In the genomic region with DNA sequence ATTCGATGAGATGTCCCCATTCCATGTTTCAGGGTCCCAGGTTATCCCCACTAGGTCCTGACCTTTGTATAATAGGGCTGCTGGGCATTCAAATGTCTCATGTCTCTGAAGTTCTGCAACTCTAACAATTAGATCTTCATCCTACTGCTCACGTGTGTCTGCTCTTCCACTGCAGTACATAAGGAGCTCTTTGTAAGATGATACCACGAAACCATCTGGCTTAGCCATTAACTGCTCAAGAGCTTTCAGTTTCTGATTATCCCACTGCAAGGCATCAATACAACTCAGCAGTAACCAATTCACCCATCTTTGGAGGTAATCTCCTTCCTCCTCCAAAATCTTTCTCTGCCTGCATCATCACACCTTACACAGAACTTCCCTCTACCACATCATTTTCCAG, we compare ENCODE assay signal across 12 cellular contexts. TPM values are rescaled to one million over a fixed set of nuclear protein-coding genes. Genes with fewer than 3 reads are reported as not detected.
A peak's percentile ranks its signal among the peaks of the same experiment; 100 is the strongest.
DNase-seq lines count a peak whose midpoint lies in the region; ATAC-seq and TF ChIP-seq lines count a peak whose summit lies in the region.
"Had no signal": no experiment of that assay in that cellular context is flagged by ENCODE, and none has a peak within 500 bp of the region (broad histone marks: within the 10 kb centered on the region; RNA-seq: fewer than 3 reads in every experiment).

No MANE protein-coding gene starts in this region.

- no peak overlapping the region for H3K23ac ChIP-seq in trophoblast cell (ENCODE audit: low read length)

- no peak overlapping the region for H4K91ac ChIP-seq in trophoblast cell (ENCODE audit: low read depth, low read length)

- H3K4me1 ChIP-seq in body of pancreas (no peaks in the 10 kb centered on the region), trophoblast cell (ENCODE audit: control insufficient read depth in 1 of 2, insufficient read depth in 2 of 2, low read length in 2 of 2) (no peaks in the 10 kb centered on the region)

- intact Hi-C loops in body of pancreas (cut with DNase I): no loop called here

- no peak overlapping the region for H3K4ac ChIP-seq in trophoblast cell (ENCODE audit: low read depth, low read length)

- H2BK120ac ChIP-seq in trophoblast cell (ENCODE audit: insufficient read depth, low read length, poor library complexity): no peak overlapping the region

- H3K9ac ChIP-seq in trophoblast cell (ENCODE audit: low read length): no peak overlapping the region

- TF ChIP-seq POLR2A in body of pancreas (IDR thresholded peaks at IDR 0.05): no peak

- H4K12ac ChIP-seq in trophoblast cell (ENCODE audit: low read depth, low read length): no peak overlapping the region

- no peak for TF ChIP-seq CTCF in body of pancreas (IDR thresholded peaks at IDR 0.05)

- no peak overlapping the region for H3K4me3 Mint-ChIP-seq in activated CD4-positive, alpha-beta T cell treated with anti-CD3 and anti-CD28 coated beads, Interleukin-2, amount 10 ng/mL, durations not matched to agents 7 days and 5 days
- H3K4me3 Mint-ChIP-seq: activated naive CD8-positive, alpha-beta T cell had no signal

- H2AK5ac ChIP-seq in trophoblast cell (ENCODE audit: low read length): no peak overlapping the region

- H2BK12ac ChIP-seq in trophoblast cell (ENCODE audit: low read length): no peak overlapping the region

- H3K36me3 Mint-ChIP-seq in activated CD4-positive, alpha-beta T cell treated with anti-CD3 and anti-CD28 coated beads, Interleukin-2, amount 10 ng/mL, durations not matched to agents 7 days and 5 days (ENCODE audit: low read depth): no peaks in the 10 kb centered on the region
- H3K36me3 Mint-ChIP-seq: activated naive CD8-positive, alpha-beta T cell had no signal

- peaks cover 13% of the 10 kb centered on the region for H3K27me3 Mint-ChIP-seq in activated CD4-positive, alpha-beta T cell treated with anti-CD3 and anti-CD28 coated beads, Interleukin-2, amount 10 ng/mL, durations not matched to agents 7 days and 5 days
- H3K27me3 Mint-ChIP-seq: activated naive CD8-positive, alpha-beta T cell had no signal

- no peak overlapping the region for H3K4me2 ChIP-seq in trophoblast cell (ENCODE audit: low read length)

- H3K4me1 Mint-ChIP-seq in activated CD4-positive, alpha-beta T cell treated with anti-CD3 and anti-CD28 coated beads, Interleukin-2, amount 10 ng/mL, durations not matched to agents 7 days and 5 days: peaks cover 6% of the 10 kb centered on the region

- no peak overlapping the region for H3K18ac ChIP-seq in trophoblast cell (ENCODE audit: low read length)

- CTCF ChIA-PET in activated CD4-positive, alpha-beta T cell treated with anti-CD3 and anti-CD28 coated beads, Interleukin-2, amount 10 ng/mL, durations not matched to agents 7 days and 5 days (lab: Charles Lee): interaction anchor here (0.6 to 1.3 kb wide), 3 partner anchors 14 to 344 kb away, joined by 3 to 4 read pairs (median 3); no protein-coding TSS in a partner anchor

- ATAC-seq in GM18867 (IDR thresholded peaks at IDR 0.05; ENCODE audit: unreplicated experiment) (peak; percentile 84), GM21737 (IDR thresholded peaks at IDR 0.05; ENCODE audit: unreplicated experiment) (peak; percentile 98), HG03565 (IDR thresholded peaks at IDR 0.05; ENCODE audit: unreplicated experiment) (peak; percentile 45), body of pancreas (no peak)

- no peak overlapping the region for H2AFZ ChIP-seq in trophoblast cell (ENCODE audit: insufficient read depth, low read length, poor library complexity)

- POLR2A ChIA-PET in activated CD4-positive, alpha-beta T cell treated with anti-CD3 and anti-CD28 coated beads, Interleukin-2, amount 10 ng/mL, durations not matched to agents 7 days and 5 days (lab: Charles Lee): no interaction called here

- H3K9me3 ChIP-seq in body of pancreas: no peaks in the 10 kb centered on the region
- no peaks in the 10 kb centered on the region for H3K9me3 ChIP-seq in trophoblast cell (ENCODE audit: insufficient read depth, low read depth, low read length)

- peaks cover 4% of the 10 kb centered on the region for H3K9me3 Mint-ChIP-seq in activated CD4-positive, alpha-beta T cell treated with anti-CD3 and anti-CD28 coated beads, Interleukin-2, amount 10 ng/mL, durations not matched to agents 7 days and 5 days

- H3K4me3 ChIP-seq in body of pancreas (no peak overlapping the region), trophoblast cell (ENCODE audit: low read depth, low read length) (no peak overlapping the region)
- H3K4me3 ChIP-seq: stomach had no signal

- H2BK5ac ChIP-seq in trophoblast cell (ENCODE audit: low read depth, low read length, poor library complexity): no peak overlapping the region

- H3K79me2 ChIP-seq in trophoblast cell (ENCODE audit: control insufficient read depth, insufficient read depth, low read length, poor library complexity): no peaks in the 10 kb centered on the region

- no peak overlapping the region for H3K14ac ChIP-seq in trophoblast cell (ENCODE audit: low read length)

- H3K27ac ChIP-seq in body of pancreas (no peak overlapping the region), trophoblast cell (ENCODE audit: low read depth, low read length) (no peak overlapping the region)
- H3K27ac ChIP-seq: HL-60, stomach had no signal

- H3K36me3 ChIP-seq in body of pancreas (replicated peaks in 1 of 2; ENCODE audit: insufficient read depth in 1 of 2, low read depth in 2 of 2): no peaks in the 10 kb centered on the region
- no peaks in the 10 kb centered on the region for H3K36me3 ChIP-seq in trophoblast cell (ENCODE audit: control insufficient read depth in 1 of 2, insufficient read depth in 2 of 2, low read length in 2 of 2)
- H3K36me3 ChIP-seq: stomach had no signal

- H3K27ac Mint-ChIP-seq in activated CD4-positive, alpha-beta T cell treated with anti-CD3 and anti-CD28 coated beads, Interleukin-2, amount 10 ng/mL, durations not matched to agents 7 days and 5 days: no peak overlapping the region
- H3K27ac Mint-ChIP-seq: activated naive CD8-positive, alpha-beta T cell had no signal

- no peak overlapping the region for H4K8ac ChIP-seq in trophoblast cell (ENCODE audit: low read depth, low read length)

- no peaks in the 10 kb centered on the region for H3K27me3 ChIP-seq in body of pancreas
- H3K27me3 ChIP-seq in trophoblast cell (ENCODE audit: insufficient read depth, low read length): no peaks in the 10 kb centered on the region
- H3K27me3 ChIP-seq: stomach had no signal

- H3K79me1 ChIP-seq in trophoblast cell (ENCODE audit: low read length): no peaks in the 10 kb centered on the region

- DNase-seq in foreskin melanocyte (peak; percentile 89), NCI-H128 (lab: John Stamatoyannopoulos, UW; ENCODE audit: unreplicated experiment) (no peak), body of pancreas (no peak), trophoblast cell (no peak)
- no peak for DNase-seq in activated CD4-positive, alpha-beta T cell treated with anti-CD3 and anti-CD28 coated beads, Interleukin-2, amount 10 ng/mL, durations not matched to agents 7 days and 5 days
- DNase-seq: NCI-H774, stomach had no signal

- WGBS in body of pancreas, 2 donors: 40 to 45% methylated on average over 2 to 3 of the region's 3 CpGs
- WGBS in trophoblast cell (ENCODE audit: extremely low coverage, insufficient coverage, insufficient read length): no CpG with 5 or more reads among the region's 3 CpGs

RNA-seq across cellular contexts. Expression of a gene that starts 49.9 kb away (rescaled TPM):
- total RNA-seq in body of pancreas: 100 to 1,000 TPM in 1 of 2 donors, 10 to 100 TPM in 1; 45.9 to 194 TPM
- 60.9 and 63.0 TPM in 2 replicates for polyA plus RNA-seq in trophoblast cell (2013)
- 100 to 1,000 TPM; 128 to 136 TPM for total RNA-seq in activated CD4-positive, alpha-beta T cell treated with anti-CD3 and anti-CD28 coated beads, Interleukin-2, amount 10 ng/mL, durations not matched to agents 7 days and 5 days
